In the genomic region with DNA sequence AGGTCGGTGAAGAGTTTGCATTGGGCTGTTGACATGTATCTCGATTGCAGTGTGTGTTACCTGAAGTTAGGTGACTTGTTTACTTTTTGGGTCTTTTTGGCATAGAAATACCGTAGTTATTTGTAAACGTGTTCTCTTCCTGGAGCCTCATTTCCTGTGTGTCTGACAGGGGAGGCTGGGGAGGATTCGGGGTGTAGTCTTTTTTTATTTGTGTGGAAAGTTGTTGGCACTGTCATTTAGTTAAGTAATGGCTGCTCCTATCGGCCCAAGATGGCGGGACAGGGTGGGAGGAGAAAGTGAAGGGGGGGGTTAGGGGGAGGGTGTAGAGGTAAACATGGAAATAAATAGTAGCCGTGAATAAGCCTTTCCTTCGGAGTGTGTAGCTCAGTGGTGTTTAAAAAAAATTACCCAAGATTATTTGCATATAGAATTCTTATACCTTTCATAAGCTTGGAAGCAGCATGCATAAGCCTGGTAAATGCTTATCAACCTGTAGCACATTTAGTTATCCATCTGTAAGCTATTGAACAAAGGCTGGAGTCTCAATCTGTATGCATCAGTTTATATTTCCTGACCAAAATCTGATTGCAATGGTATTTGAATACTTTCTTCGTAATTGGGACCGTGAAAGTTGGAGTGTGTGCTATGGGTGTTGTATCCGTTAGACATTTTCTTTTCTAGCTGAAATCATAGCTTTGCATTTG, we compare ENCODE assay signal across 8 cellular contexts. TPM values are rescaled to one million over a fixed set of nuclear protein-coding genes. Genes with fewer than 3 reads are reported as not detected.
A peak's percentile ranks its signal among the peaks of the same experiment; 100 is the strongest.
DNase-seq lines count a peak whose midpoint lies in the region; ATAC-seq, FAIRE-seq and TF ChIP-seq lines count a peak whose summit lies in the region.

No MANE protein-coding gene starts in this region.

- no peaks in the 10 kb centered on the region for H3K9me1 ChIP-seq in endothelial cell of umbilical vein (replicated peaks; ENCODE audit: control insufficient read depth, extremely low read depth, insufficient read depth, low read length)

- peak; percentile 31 for ATAC-seq in activated CD8-positive, alpha-beta T cell treated with anti-CD3 and anti-CD28 coated beads for 36 hours

- BruUV-seq in endothelial cell of umbilical vein (replicated peaks; lab: Mats Ljungman, UMichigan), result no TSS peak

- CTCF ChIA-PET in activated CD8-positive, alpha-beta T cell treated with anti-CD3 and anti-CD28 coated beads for 36 hours (lab: Charles Lee), result no interaction called here
- CTCF ChIA-PET in endothelial cell of umbilical vein (lab: Charles Lee), result interaction anchor here (0.6 to 3.0 kb wide), 2 partner anchors 77 to 195 kb away, joined by 3 to 16 read pairs; no protein-coding TSS in a partner anchor

- H3K36me3 ChIP-seq in endothelial cell of umbilical vein (ENCODE audit: control insufficient read depth in 2 of 2, extremely low read depth in 1 of 2, insufficient read depth in 2 of 2, low read length in 2 of 2), result no peaks in the 10 kb centered on the region
- no peaks in the 10 kb centered on the region for H3K36me3 ChIP-seq in tibial nerve

- 1 to 5% methylated on average over 12 of the region's 12 CpGs for WGBS in tibial nerve, 2 donors

- peaks cover 9% of the 10 kb centered on the region for H3K4me1 Mint-ChIP-seq in activated CD8-positive, alpha-beta T cell treated with anti-CD3 and anti-CD28 coated beads for 36 hours (ENCODE audit: low read depth)

- no peak for TF ChIP-seq POLR2A in endothelial cell of umbilical vein (IDR thresholded peaks at IDR 0.05; ENCODE audit: low read depth, low read length)
- TF ChIP-seq POLR2A in tibial nerve (IDR thresholded peaks at IDR 0.05), result no peak

- peak overlapping the region; percentile 71 to 96 (median 88) for H3K4me3 ChIP-seq in endothelial cell of umbilical vein (replicated peaks in 1 of 3; ENCODE audit: insufficient read depth in 1 of 3, low read depth in 1 of 3, low read length in 3 of 3)
- H3K4me3 ChIP-seq in tibial nerve, result peak overlapping the region; percentile 62 to 100 (median 92)

- H3K9me3 Mint-ChIP-seq in activated CD8-positive, alpha-beta T cell treated with anti-CD3 and anti-CD28 coated beads for 36 hours, result no peaks in the 10 kb centered on the region

- H3K27ac ChIP-seq in endothelial cell of umbilical vein (ENCODE audit: insufficient read depth, low read depth, low read length) (peak overlapping the region; percentile 80), tibial nerve (peak overlapping the region; percentile 97 to 99 (median 98))

- POLR2A ChIA-PET in activated CD8-positive, alpha-beta T cell treated with anti-CD3 and anti-CD28 coated beads for 36 hours (lab: Charles Lee), result interaction anchor here (0.7 to 0.8 kb wide), 2 partner anchors 20 to 41 kb away, joined by 3 to 4 read pairs; no protein-coding TSS in a partner anchor
- POLR2A ChIA-PET in endothelial cell of umbilical vein (lab: Charles Lee), result no interaction called here

- peaks cover 9% of the 10 kb centered on the region for H3K36me3 Mint-ChIP-seq in activated CD8-positive, alpha-beta T cell treated with anti-CD3 and anti-CD28 coated beads for 36 hours (ENCODE audit: low read depth)

- no peak for FAIRE-seq in endothelial cell of umbilical vein (lab: Jason Lieb, UNC)

- peaks cover 57% of the 10 kb centered on the region for H3K79me2 ChIP-seq in endothelial cell of umbilical vein (ENCODE audit: control insufficient read depth, insufficient read depth, low read length)

- H3K27me3 ChIP-seq in endothelial cell of umbilical vein (ENCODE audit: control insufficient read depth in 2 of 2, insufficient read depth in 2 of 2, low read length in 2 of 2) (no peaks in the 10 kb centered on the region), tibial nerve (no peaks in the 10 kb centered on the region)

- H2AFZ ChIP-seq in endothelial cell of umbilical vein (ENCODE audit: low read depth, low read length), result no peak overlapping the region

- peak overlapping the region; percentile 99 for H3K27ac Mint-ChIP-seq in activated CD8-positive, alpha-beta T cell treated with anti-CD3 and anti-CD28 coated beads for 36 hours

- DNase-seq in NCI-H146 (lab: John Stamatoyannopoulos, UW) (peak; percentile 27), NCI-H146 treated with DMSO at 0.1 percent for 48 hours (lab: John Stamatoyannopoulos, UW; ENCODE audit: unreplicated experiment) (no peak), NCI-H2081 (lab: John Stamatoyannopoulos, UW) (peak; percentile 4 to 59), endothelial cell of umbilical vein (ENCODE audit: low read depth, low spot score) (peak; percentile 57), myocyte (ENCODE audit: low read depth) (peak; percentile 27), tibial nerve (ENCODE audit: low spot score in 2 of 2) (peak in 1 of 2 donors; percentile 10), SKM-1 treated with dmso at 0.1 percent for 144 hours (lab: John Stamatoyannopoulos, UW; ENCODE audit: unreplicated experiment) (no peak)
- peak; percentile 58 for DNase-seq in activated CD8-positive, alpha-beta T cell treated with anti-CD3 and anti-CD28 coated beads for 36 hours

- H3K9ac ChIP-seq in endothelial cell of umbilical vein (replicated peaks; ENCODE audit: extremely low read depth, insufficient read depth, low read length), result peak overlapping the region; percentile 94

- no peak for TF ChIP-seq CTCF in activated CD8-positive, alpha-beta T cell treated with anti-CD3 and anti-CD28 coated beads for 36 hours (IDR thresholded peaks at IDR 0.05)
- TF ChIP-seq CTCF in endothelial cell of umbilical vein (IDR thresholded peaks at IDR 0.05; ENCODE audit: extremely low read depth in 1 of 2, insufficient read depth in 1 of 2, low read depth in 1 of 2, low read length in 2 of 2), result no peak
- TF ChIP-seq CTCF in tibial nerve (IDR thresholded peaks at IDR 0.05), result peak in 1 of 5 experiments; percentile 10

- H3K9me3 ChIP-seq in endothelial cell of umbilical vein (replicated peaks; ENCODE audit: control insufficient read depth, insufficient read depth, low read length) (no peaks in the 10 kb centered on the region), tibial nerve (no peaks in the 10 kb centered on the region)

- dilution Hi-C loops in endothelial cell of umbilical vein (cut with MboI; ENCODE audit: extremely low pct_ligation_motif_present, low sequenced_read_pairs), result no loop called here

- H3K4me2 ChIP-seq in endothelial cell of umbilical vein (ENCODE audit: insufficient read depth, low read length), result peak overlapping the region; percentile 91

- H3K4me1 ChIP-seq in endothelial cell of umbilical vein (ENCODE audit: control insufficient read depth, extremely low read depth, insufficient read depth, low read length), result peaks cover 6% of the 10 kb centered on the region
- peaks cover 0 to 32% (median 7%) of the 10 kb centered on the region in 4 donors for H3K4me1 ChIP-seq in tibial nerve

- H4K20me1 ChIP-seq in endothelial cell of umbilical vein (replicated peaks; ENCODE audit: control insufficient read depth, extremely low read depth, insufficient read depth, low read length), result no peaks in the 10 kb centered on the region

- peak overlapping the region; percentile 95 for H3K4me3 Mint-ChIP-seq in activated CD8-positive, alpha-beta T cell treated with anti-CD3 and anti-CD28 coated beads for 36 hours

- no peaks in the 10 kb centered on the region for H3K27me3 Mint-ChIP-seq in activated CD8-positive, alpha-beta T cell treated with anti-CD3 and anti-CD28 coated beads for 36 hours

- TF ChIP-seq EP300 in tibial nerve (IDR thresholded peaks at IDR 0.05), result no peak

- intact Hi-C loops in activated CD8-positive, alpha-beta T cell treated with anti-CD3 and anti-CD28 coated beads for 36 hours (cut with micrococcal nuclease), result loop anchor here (5.0 to 10.0 kb wide), 2 partner anchors 50 to 198 kb away; no protein-coding TSS in a partner anchor
- intact Hi-C loops in endothelial cell of umbilical vein (cut with micrococcal nuclease), result loop anchor here (5.0 to 10.0 kb wide), 4 partner anchors 73 to 900 kb away; a partner anchor contains a TSS

TF ChIP-seq in endothelial cell of umbilical vein, 7 proteins besides CTCF, POLR2A, EP300 and RAD21:
- TF ChIP-seq FOS (IDR thresholded peaks at IDR 0.05; ENCODE audit: borderline replicate concordance, insufficient read depth, low read length), result no peak
- TF ChIP-seq MYC (IDR thresholded peaks at IDR 0.05; ENCODE audit: low read depth, low read length), result no peak
- TF ChIP-seq POLR2AphosphoS5 (IDR thresholded peaks at IDR 0.05; ENCODE audit: insufficient read depth, low read depth, low read length), result no peak
- TF ChIP-seq, protein P1, sequence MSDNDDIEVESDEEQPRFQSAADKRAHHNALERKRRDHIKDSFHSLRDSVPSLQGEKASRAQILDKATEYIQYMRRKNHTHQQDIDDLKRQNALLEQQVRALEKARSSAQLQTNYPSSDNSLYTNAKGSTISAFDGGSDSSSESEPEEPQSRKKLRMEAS (IDR thresholded peaks at IDR 0.05; ENCODE audit: insufficient read depth, insufficient read length), result no peak
- TF ChIP-seq EZH2 (IDR thresholded peaks at IDR 0.05; ENCODE audit: borderline replicate concordance, low read depth, low read length, severe bottlenecking), result no peak
- no peak for TF ChIP-seq JUN (IDR thresholded peaks at IDR 0.05; ENCODE audit: borderline replicate concordance, insufficient read depth, insufficient read length, low read depth)

RNA-seq across cellular contexts. Expression of a gene that starts 1.6 kb away (rescaled TPM):
- 10 to 100 TPM; 18.9 to 21.1 TPM for total RNA-seq in activated CD8-positive, alpha-beta T cell treated with anti-CD3 and anti-CD28 coated beads for 36 hours
- 16.1 and 20.6 TPM in 2 replicates for total RNA-seq in endothelial cell of umbilical vein
- 8.5 and 9.0 TPM in 2 replicates for polyA plus RNA-seq in endothelial cell of umbilical vein
- polyA plus RNA-seq in endothelial cell of umbilical vein (2011; cell fraction: cytosol; rRNA removed), result 7.0 and 8.9 TPM in 2 replicates
- polyA plus RNA-seq in endothelial cell of umbilical vein (2011; cell fraction: nucleus; rRNA removed), result 33.7 and 41.3 TPM in 2 replicates
- 7.4 and 9.8 TPM in 2 replicates for polyA plus RNA-seq in endothelial cell of umbilical vein (2012)
- 37.4 and 47.2 TPM in 2 replicates for polyA minus RNA-seq in endothelial cell of umbilical vein
- 29.2 TPM for polyA minus RNA-seq in endothelial cell of umbilical vein (2011; cell fraction: cytosol; rRNA and poly(A)+ RNA removed)
- 71.6 and 94.4 TPM in 2 replicates for polyA minus RNA-seq in endothelial cell of umbilical vein (2011; cell fraction: nucleus; rRNA and poly(A)+ RNA removed)
- total RNA-seq in myocyte, result 10.2 and 10.7 TPM in 2 replicates
- 5.6 TPM for polyA plus RNA-seq in myocyte (2012)
- total RNA-seq in tibial nerve, result 10 to 100 TPM; 25.9 to 51.0 (median 34.9) TPM

RNA-seq across cellular contexts. Expression of a gene that starts 30.8 kb away (rescaled TPM):
- total RNA-seq in activated CD8-positive, alpha-beta T cell treated with anti-CD3 and anti-CD28 coated beads for 36 hours, result not detected
- total RNA-seq in endothelial cell of umbilical vein, result not detected in 2 replicates
- not detected in 2 replicates for polyA plus RNA-seq in endothelial cell of umbilical vein
- not detected in 2 replicates for polyA plus RNA-seq in endothelial cell of umbilical vein (2011; cell fraction: cytosol; rRNA removed)
- polyA plus RNA-seq in endothelial cell of umbilical vein (2011; cell fraction: nucleus; rRNA removed), result not detected in 2 replicates
- not detected in 2 replicates for polyA plus RNA-seq in endothelial cell of umbilical vein (2012)
- polyA minus RNA-seq in endothelial cell of umbilical vein, result not detected in 2 replicates
- polyA minus RNA-seq in endothelial cell of umbilical vein (2011; cell fraction: cytosol; rRNA and poly(A)+ RNA removed), result not detected
- not detected in 2 replicates for polyA minus RNA-seq in endothelial cell of umbilical vein (2011; cell fraction: nucleus; rRNA and poly(A)+ RNA removed)
- total RNA-seq in myocyte, result not detected in 2 replicates
- polyA plus RNA-seq in myocyte (2012), result not detected
- total RNA-seq in tibial nerve, result not detected

Comparison
In these comparisons a context has a peak if more than half of its experiments do, and no peak if none do; other contexts are left out.
1. DNase-seq: peak in NCI-H146 (single experiment), NCI-H2081 (2 of 2), activated CD8-positive, alpha-beta T cell treated with anti-CD3 and anti-CD28 coated beads for 36 hours (single experiment), endothelial cell of umbilical vein (single experiment) and myocyte (single experiment); none in NCI-H146 treated with DMSO at 0.1 percent for 48 hours (single experiment) and SKM-1 treated with dmso at 0.1 percent for 144 hours (single experiment).